18 cellular contexts compared by ENCODE assay signal in the genomic region with DNA sequence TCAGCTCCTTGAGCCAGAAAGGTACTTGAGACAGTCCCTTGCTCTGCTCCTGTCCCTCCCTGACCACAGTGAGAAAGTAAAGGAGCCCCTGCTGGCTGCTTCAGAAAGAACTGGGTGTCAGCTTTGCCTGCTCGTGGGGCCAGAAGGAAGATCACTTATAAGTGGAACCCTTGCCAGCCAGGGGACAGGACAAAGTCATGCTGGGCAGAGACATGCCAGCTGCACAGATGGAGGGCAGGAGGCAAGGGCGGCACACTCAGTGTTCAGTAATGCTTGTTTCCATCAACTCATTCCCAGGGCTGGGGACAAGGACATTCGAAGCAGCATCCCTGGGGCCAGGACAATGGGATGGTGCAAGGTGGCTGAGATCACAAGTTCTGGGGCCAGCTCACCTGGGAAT. TPM values are rescaled to one million over a fixed set of nuclear protein-coding genes. Genes with fewer than 3 reads are reported as not detected.
A peak's percentile ranks its signal among the peaks of the same experiment; 100 is the strongest.
DNase-seq lines count a peak whose midpoint lies in the region; ATAC-seq and TF ChIP-seq lines count a peak whose summit lies in the region.
"Had no signal": no experiment of that assay in that cellular context is flagged by ENCODE, and none has a peak within 500 bp of the region (broad histone marks: within the 10 kb centered on the region; RNA-seq: fewer than 3 reads in every experiment).

No MANE protein-coding gene starts in this region.

- H3K4me1 ChIP-seq in left ventricle myocardium inferior = peaks cover 11% of the 10 kb centered on the region
- H3K4me1 ChIP-seq: A549, BE2C had no signal

- H3K9me3 ChIP-seq in WERI-Rb-1 (ENCODE audit: severe bottlenecking) = peaks cover 24% of the 10 kb centered on the region
- peaks cover 9% of the 10 kb centered on the region for H3K9me3 ChIP-seq in left ventricle myocardium inferior (replicated peaks)
- H3K9me3 ChIP-seq: BE2C had no signal

- no peaks in the 10 kb centered on the region for H3K27me3 ChIP-seq in WERI-Rb-1 (ENCODE audit: insufficient read depth, low read depth, severe bottlenecking)
- no peaks in the 10 kb centered on the region for H3K27me3 ChIP-seq in left ventricle myocardium inferior (ENCODE audit: low read depth)
- H3K27me3 ChIP-seq: BE2C had no signal

- no peak for ATAC-seq in GM21381 (IDR thresholded peaks at IDR 0.05; ENCODE audit: unreplicated experiment)
- no peak for ATAC-seq in GM19023 (IDR thresholded peaks at IDR 0.05; ENCODE audit: unreplicated experiment)
- ATAC-seq: A549, GM23338 had no signal

- peak; percentile 5; the same call in 1 of the 2 replicates for TF ChIP-seq CTCF in WERI-Rb-1 (IDR thresholded peaks at IDR 0.05; ENCODE audit: low read depth, low read length)
- TF ChIP-seq CTCF in left ventricle myocardium inferior (IDR thresholded peaks at IDR 0.05; ENCODE audit: borderline replicate concordance) = no peak

- intact Hi-C loops in left ventricle myocardium inferior (cut with micrococcal nuclease) = no loop called here

- H3K27ac ChIP-seq in WERI-Rb-1 (no peak overlapping the region), left ventricle myocardium inferior (replicated peaks) (peak overlapping the region; percentile 39)
- H3K27ac ChIP-seq: A549, C4-2B had no signal

- DNase-seq in G401 (ENCODE audit: low spot score) (peak; percentile 68), WERI-Rb-1 (no peak), cerebellum (ENCODE audit: low spot score) (peak; percentile 25), left ventricle myocardium inferior (no peak), HUDEP-2 (lab: John Stamatoyannopoulos, UW; ENCODE audit: unreplicated experiment in 76 of 76) (no peak)
- DNase-seq in stimulated activated CD4-positive, alpha-beta T cell treated with anti-CD3 and anti-CD28 coated beads, Interleukin-2, amount 100 ng/mL, for 48 hours = no peak
- DNase-seq: BE2C; CD4-positive, alpha-beta memory T cell; DMS79 treated with DMSO at 0.1 percent for 48 hours; EL; GDM1; H7; IMR-90 had no signal

- no peaks in the 10 kb centered on the region for H3K36me3 ChIP-seq in WERI-Rb-1
- H3K36me3 ChIP-seq in left ventricle myocardium inferior = no peaks in the 10 kb centered on the region
- H3K36me3 ChIP-seq: BE2C had no signal

- in situ Hi-C loops in G401 (cut with HindIII; ENCODE audit: low sequenced_read_pairs) = no loop called here

- H3K4me3 ChIP-seq in WERI-Rb-1 (ENCODE audit: low read depth, low read length) = no peak overlapping the region
- H3K4me3 ChIP-seq in left ventricle myocardium inferior = no peak overlapping the region
- H3K4me3 ChIP-seq: A549, GM23338 had no signal

RNA-seq across cellular contexts. Expression of a gene that starts 41.8 kb away (rescaled TPM):
- total RNA-seq in G401 (2014; rRNA removed; shearing (Covaris generic)) = 46.2 and 50.5 TPM in 2 replicates
- 18.1 TPM for total RNA-seq in cerebellum
- total RNA-seq in left ventricle myocardium inferior = 47.6 TPM

Comparison
In these comparisons a context has a peak if more than half of its experiments do, and no peak if none do; other contexts are left out.
1. DNase-seq: peak in G401 (single experiment) and cerebellum (single experiment); none in WERI-Rb-1 (single experiment), left ventricle myocardium inferior (single experiment), HUDEP-2 (0 of 76) and stimulated activated CD4-positive, alpha-beta T cell treated with anti-CD3 and anti-CD28 coated beads, Interleukin-2, amount 100 ng/mL, for 48 hours (0 of 2).